ENCODE assay signal across 25 cellular contexts in the genomic region with DNA sequence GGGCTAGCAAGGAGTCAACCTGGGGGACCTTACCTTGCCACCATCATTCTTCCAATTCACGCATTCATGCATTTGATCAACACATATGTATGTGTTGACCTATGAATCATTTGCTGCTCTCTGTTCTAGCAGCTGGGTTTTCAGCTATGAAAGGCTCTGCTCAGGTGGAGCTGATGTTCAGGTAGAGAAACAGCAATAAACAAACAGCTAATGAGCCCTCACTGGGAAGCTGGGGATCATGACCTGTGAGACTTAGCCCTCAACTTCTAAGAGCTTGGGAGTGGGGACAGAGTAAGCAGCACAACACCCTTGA. TPM values are rescaled to one million over a fixed set of nuclear protein-coding genes. Genes with fewer than 3 reads are reported as not detected.
"Had no signal": no experiment of that assay in that cellular context is flagged by ENCODE, and none has a peak within 500 bp of the region (broad histone marks: within the 10 kb centered on the region; RNA-seq: fewer than 3 reads in every experiment).

No MANE protein-coding gene starts in this region.

- H3K4me2 ChIP-seq: KMS-11 had no signal

- H3K4me1 ChIP-seq: SJSA1 had no signal

- H3K36me3 ChIP-seq: SJSA1 had no signal

- H3K9me3 ChIP-seq: SJSA1 had no signal

- H3K27ac ChIP-seq: HL-60, KMS-11, SJSA1, SK-N-MC had no signal

- H3K27ac Mint-ChIP-seq: IgD-negative memory B cell had no signal

- FAIRE-seq: K562, RCC 7860 had no signal

- H3K4me3 Mint-ChIP-seq: IgD-negative memory B cell had no signal

- ATAC-seq: K562 had no signal

- DNase-seq: Kasumi-1, MM.1S, NCI-H1092 treated with DMSO at 0.1 percent for 48 hours, NCI-H1436, NCI-H187, NCI-H2029, NCI-H2081 treated with DMSO at 0.1 percent for 48 hours, NCI-H2171, NCI-H226, NCI-H446, NCI-H510A, NCI-H524 treated with DMSO at 0.1 percent for 48 hours, NCI-H69, NCI-H774, Right ventricle myocardium superior, RPMI8226, SIG-M5 had no signal

- H3K4me3 ChIP-seq: K562, SJSA1, SK-N-MC had no signal

RNA-seq across cellular contexts. Expression of gene OTOP1, which starts 1.6 kb away (rescaled TPM):
- total RNA-seq: K562, M059J, Right ventricle myocardium superior, SJSA1 had no signal
- polyA plus RNA-seq: IgD-negative memory B cell, K562 had no signal
